ENCODE assay signal across 3 cellular contexts in the genomic region with DNA sequence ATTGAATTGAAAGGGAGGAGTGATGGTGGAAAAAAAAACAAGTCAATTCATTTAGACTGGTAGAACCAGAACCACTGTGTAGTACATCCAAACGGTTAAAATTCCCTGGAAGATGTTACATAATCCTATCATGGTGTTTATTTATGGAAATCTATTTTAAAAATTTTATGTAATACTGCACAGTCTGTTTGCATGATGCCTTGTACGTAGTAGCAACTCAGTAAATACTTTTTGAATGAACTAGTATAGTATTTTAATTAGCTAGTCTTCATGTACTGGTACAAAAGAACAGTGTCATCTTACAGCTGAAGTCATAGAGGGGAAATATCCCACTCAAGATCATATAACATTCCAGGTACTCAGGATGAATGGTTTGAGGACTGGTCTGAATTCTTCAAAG.
TF ChIP-seq lines count a peak whose summit lies in the region.

No MANE protein-coding gene starts in this region.

TF ChIP-seq in IMR-90, 13 proteins besides CTCF, POLR2A, EP300 and RAD21:
- TF ChIP-seq SMC3 (IDR thresholded peaks at IDR 0.05; ENCODE audit: low read depth, low read length) (no peak), MAZ (IDR thresholded peaks at IDR 0.05; ENCODE audit: borderline replicate concordance, low read depth, low read length) (no peak), BHLHE40 (IDR thresholded peaks at IDR 0.05; ENCODE audit: low read depth, low read length) (no peak), NFE2L2 (IDR thresholded peaks at IDR 0.05; ENCODE audit: low read depth, low read length) (no peak), RFX5 (IDR thresholded peaks at IDR 0.05; ENCODE audit: low read depth, low read length) (no peak), MAFK (IDR thresholded peaks at IDR 0.05; ENCODE audit: low read depth, low read length) (no peak)
- TF ChIP-seq, protein P1, sequence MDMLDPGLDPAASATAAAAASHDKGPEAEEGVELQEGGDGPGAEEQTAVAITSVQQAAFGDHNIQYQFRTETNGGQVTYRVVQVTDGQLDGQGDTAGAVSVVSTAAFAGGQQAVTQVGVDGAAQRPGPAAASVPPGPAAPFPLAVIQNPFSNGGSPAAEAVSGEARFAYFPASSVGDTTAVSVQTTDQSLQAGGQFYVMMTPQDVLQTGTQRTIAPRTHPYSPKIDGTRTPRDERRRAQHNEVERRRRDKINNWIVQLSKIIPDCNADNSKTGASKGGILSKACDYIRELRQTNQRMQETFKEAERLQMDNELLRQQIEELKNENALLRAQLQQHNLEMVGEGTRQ (IDR thresholded peaks at IDR 0.05; ENCODE audit: low read depth, low read length): no peak
- TF ChIP-seq, protein P2, sequence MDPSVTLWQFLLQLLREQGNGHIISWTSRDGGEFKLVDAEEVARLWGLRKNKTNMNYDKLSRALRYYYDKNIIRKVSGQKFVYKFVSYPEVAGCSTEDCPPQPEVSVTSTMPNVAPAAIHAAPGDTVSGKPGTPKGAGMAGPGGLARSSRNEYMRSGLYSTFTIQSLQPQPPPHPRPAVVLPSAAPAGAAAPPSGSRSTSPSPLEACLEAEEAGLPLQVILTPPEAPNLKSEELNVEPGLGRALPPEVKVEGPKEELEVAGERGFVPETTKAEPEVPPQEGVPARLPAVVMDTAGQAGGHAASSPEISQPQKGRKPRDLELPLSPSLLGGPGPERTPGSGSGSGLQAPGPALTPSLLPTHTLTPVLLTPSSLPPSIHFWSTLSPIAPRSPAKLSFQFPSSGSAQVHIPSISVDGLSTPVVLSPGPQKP (IDR thresholded peaks at IDR 0.05; ENCODE audit: borderline replicate concordance, low read depth, low read length): no peak

TF ChIP-seq in GM12878, 131 proteins besides CTCF, POLR2A, EP300 and RAD21:
- TF ChIP-seq TARDBP (IDR thresholded peaks at IDR 0.05; ENCODE audit: borderline replicate concordance) (no peak), NBN (IDR thresholded peaks at IDR 0.05) (no peak)
- TF ChIP-seq, protein P3, sequence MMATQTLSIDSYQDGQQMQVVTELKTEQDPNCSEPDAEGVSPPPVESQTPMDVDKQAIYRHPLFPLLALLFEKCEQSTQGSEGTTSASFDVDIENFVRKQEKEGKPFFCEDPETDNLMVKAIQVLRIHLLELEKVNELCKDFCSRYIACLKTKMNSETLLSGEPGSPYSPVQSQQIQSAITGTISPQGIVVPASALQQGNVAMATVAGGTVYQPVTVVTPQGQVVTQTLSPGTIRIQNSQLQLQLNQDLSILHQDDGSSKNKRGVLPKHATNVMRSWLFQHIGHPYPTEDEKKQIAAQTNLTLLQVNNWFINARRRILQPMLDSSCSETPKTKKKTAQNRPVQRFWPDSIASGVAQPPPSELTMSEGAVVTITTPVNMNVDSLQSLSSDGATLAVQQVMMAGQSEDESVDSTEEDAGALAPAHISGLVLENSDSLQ (IDR thresholded peaks at IDR 0.05): no peak
- TF ChIP-seq, protein P4, sequence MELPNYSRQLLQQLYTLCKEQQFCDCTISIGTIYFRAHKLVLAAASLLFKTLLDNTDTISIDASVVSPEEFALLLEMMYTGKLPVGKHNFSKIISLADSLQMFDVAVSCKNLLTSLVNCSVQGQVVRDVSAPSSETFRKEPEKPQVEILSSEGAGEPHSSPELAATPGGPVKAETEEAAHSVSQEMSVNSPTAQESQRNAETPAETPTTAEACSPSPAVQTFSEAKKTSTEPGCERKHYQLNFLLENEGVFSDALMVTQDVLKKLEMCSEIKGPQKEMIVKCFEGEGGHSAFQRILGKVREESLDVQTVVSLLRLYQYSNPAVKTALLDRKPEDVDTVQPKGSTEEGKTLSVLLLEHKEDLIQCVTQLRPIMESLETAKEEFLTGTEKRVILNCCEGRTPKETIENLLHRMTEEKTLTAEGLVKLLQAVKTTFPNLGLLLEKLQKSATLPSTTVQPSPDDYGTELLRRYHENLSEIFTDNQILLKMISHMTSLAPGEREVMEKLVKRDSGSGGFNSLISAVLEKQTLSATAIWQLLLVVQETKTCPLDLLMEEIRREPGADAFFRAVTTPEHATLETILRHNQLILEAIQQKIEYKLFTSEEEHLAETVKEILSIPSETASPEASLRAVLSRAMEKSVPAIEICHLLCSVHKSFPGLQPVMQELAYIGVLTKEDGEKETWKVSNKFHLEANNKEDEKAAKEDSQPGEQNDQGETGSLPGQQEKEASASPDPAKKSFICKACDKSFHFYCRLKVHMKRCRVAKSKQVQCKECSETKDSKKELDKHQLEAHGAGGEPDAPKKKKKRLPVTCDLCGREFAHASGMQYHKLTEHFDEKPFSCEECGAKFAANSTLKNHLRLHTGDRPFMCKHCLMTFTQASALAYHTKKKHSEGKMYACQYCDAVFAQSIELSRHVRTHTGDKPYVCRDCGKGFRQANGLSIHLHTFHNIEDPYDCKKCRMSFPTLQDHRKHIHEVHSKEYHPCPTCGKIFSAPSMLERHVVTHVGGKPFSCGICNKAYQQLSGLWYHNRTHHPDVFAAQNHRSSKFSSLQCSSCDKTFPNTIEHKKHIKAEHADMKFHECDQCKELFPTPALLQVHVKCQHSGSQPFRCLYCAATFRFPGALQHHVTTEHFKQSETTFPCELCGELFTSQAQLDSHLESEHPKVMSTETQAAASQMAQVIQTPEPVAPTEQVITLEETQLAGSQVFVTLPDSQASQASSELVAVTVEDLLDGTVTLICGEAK (IDR thresholded peaks at IDR 0.05; ENCODE audit: borderline replicate concordance): no peak

TF ChIP-seq in WTC11, 78 proteins besides CTCF, POLR2A, EP300 and RAD21:
- TF ChIP-seq ZNF416 (CRISPR knock-in tag; IDR thresholded peaks at IDR 0.05) (no peak), TEAD4 (CRISPR knock-in tag; IDR thresholded peaks at IDR 0.05) (no peak), CBFB (CRISPR knock-in tag; IDR thresholded peaks at IDR 0.05; ENCODE audit: low read depth) (no peak), TCF7 (CRISPR knock-in tag; IDR thresholded peaks at IDR 0.05; ENCODE audit: low read depth) (no peak), MXD4 (CRISPR knock-in tag; IDR thresholded peaks at IDR 0.05; ENCODE audit: borderline replicate concordance) (no peak)
- TF ChIP-seq, protein P5, sequence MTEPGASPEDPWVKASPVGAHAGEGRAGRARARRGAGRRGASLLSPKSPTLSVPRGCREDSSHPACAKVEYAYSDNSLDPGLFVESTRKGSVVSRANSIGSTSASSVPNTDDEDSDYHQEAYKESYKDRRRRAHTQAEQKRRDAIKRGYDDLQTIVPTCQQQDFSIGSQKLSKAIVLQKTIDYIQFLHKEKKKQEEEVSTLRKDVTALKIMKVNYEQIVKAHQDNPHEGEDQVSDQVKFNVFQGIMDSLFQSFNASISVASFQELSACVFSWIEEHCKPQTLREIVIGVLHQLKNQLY (CRISPR knock-in tag; IDR thresholded peaks at IDR 0.05): no peak
- TF ChIP-seq, protein P6, sequence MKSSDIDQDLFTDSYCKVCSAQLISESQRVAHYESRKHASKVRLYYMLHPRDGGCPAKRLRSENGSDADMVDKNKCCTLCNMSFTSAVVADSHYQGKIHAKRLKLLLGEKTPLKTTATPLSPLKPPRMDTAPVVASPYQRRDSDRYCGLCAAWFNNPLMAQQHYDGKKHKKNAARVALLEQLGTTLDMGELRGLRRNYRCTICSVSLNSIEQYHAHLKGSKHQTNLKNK (CRISPR knock-in tag; IDR thresholded peaks at IDR 0.05): no peak
- TF ChIP-seq, protein P7, sequence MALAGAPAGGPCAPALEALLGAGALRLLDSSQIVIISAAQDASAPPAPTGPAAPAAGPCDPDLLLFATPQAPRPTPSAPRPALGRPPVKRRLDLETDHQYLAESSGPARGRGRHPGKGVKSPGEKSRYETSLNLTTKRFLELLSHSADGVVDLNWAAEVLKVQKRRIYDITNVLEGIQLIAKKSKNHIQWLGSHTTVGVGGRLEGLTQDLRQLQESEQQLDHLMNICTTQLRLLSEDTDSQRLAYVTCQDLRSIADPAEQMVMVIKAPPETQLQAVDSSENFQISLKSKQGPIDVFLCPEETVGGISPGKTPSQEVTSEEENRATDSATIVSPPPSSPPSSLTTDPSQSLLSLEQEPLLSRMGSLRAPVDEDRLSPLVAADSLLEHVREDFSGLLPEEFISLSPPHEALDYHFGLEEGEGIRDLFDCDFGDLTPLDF (CRISPR knock-in tag; IDR thresholded peaks at IDR 0.05): no peak
TF ChIP-seq in WTC11: peak in this region for 0.
